In the genomic region with DNA sequence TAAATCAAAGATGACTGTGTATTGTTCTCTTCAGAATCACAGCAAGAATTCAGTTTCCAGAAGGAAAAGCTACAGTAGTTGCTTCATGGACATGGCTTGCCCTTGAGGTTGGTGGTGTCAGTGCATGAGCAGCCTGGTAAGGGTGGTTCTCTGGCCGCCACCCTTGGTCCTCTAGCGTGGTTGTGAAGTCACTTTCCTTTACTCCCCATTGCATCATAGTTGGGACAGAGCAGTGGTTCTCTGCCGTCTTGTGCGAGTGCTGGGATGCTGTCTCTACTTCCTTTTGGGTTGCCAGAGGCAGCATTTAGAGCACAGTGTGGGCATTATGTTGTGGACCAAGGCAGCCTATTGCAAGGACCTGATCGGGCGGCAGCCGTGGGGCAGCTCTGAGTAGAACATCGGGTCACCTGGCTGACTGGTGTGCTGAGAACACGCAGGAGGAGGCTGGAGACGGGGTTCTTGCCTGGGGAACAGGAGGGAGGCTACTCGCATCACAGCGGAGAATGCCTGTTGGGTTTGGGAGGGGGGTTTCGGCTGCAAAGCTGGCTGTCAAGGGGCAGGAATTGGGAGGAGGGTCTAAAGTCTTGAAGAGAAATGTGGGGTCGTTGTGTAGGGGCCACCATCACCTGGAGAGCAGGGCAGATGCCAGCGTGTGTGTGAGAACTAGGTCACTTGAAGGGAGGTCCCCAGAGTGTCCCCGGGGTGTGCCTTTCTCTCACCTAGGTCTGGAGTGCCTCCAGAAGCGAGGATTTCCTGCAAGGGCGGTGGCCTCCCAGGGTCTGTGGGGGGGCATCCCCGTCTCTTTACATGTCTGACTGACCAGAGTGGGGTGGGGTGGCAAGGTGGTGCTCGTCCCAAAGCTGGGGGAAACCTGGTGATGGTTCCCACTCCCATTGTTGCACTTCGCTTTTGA, we compare ENCODE assay signal across 8 cellular contexts. TPM values are rescaled to one million over a fixed set of nuclear protein-coding genes. Genes with fewer than 3 reads are reported as not detected.
A peak's percentile ranks its signal among the peaks of the same experiment; 100 is the strongest.
DNase-seq lines count a peak whose midpoint lies in the region; ATAC-seq, FAIRE-seq and TF ChIP-seq lines count a peak whose summit lies in the region.

No MANE protein-coding gene starts in this region.

- DNase-seq in stimulated activated CD4-positive, alpha-beta T cell treated with anti-CD3 and anti-CD28 coated beads, Interleukin-4, amount 100 ng/mL, for 1 hour = peak; percentile 1
- no peak for DNase-seq in stimulated activated CD4-positive, alpha-beta T cell treated with anti-CD3 and anti-CD28 coated beads, Interleukin-12 subunit alpha, Interleukin-12 subunit beta, amount 100 ng/mL, for 4 hours
- peak; percentile 41 for DNase-seq in adipocyte (ENCODE audit: low read depth)
- peak; percentile 57 for DNase-seq in kidney
- DNase-seq in vagina (ENCODE audit: extremely low spot score in 2 of 2) = no peak
- DNase-seq in H7 = no peak
- no peak for DNase-seq in foreskin melanocyte

- FAIRE-seq in kidney (lab: Jason Lieb, UNC) = no peak

- ATAC-seq in GM21515 (IDR thresholded peaks at IDR 0.05; ENCODE audit: unreplicated experiment) = no peak

- intact Hi-C loops in kidney (cut with DNase I) = no loop called here
- intact Hi-C loops in vagina (cut with DNase I) = loop anchor here (10.0 kb wide), 2 partner anchors 76 to 354 kb away; a partner anchor contains a TSS

- no peak for TF ChIP-seq POLR2A in vagina (IDR thresholded peaks at IDR 0.05)

- H3K4me1 ChIP-seq in adipocyte (ENCODE audit: control insufficient read depth, insufficient read depth, low read length) (peaks cover 75% of the 10 kb centered on the region), kidney (ENCODE audit: control insufficient read depth in 1 of 2, insufficient read depth in 1 of 2, low read depth in 1 of 2, low read length in 2 of 2) (peaks cover 61 to 68% of the 10 kb centered on the region in 2 donors), vagina (peaks cover 100% of the 10 kb centered on the region)

- TF ChIP-seq CTCF in kidney (IDR thresholded peaks at IDR 0.05; ENCODE audit: borderline replicate concordance, extremely low read depth, insufficient read depth) (no peak), vagina (IDR thresholded peaks at IDR 0.05) (no peak)

- H3K9me3 ChIP-seq in adipocyte (ENCODE audit: control insufficient read depth, low read length) = no peaks in the 10 kb centered on the region
- H3K9me3 ChIP-seq in kidney (ENCODE audit: control insufficient read depth in 1 of 2, low read length in 2 of 2) = no peaks in the 10 kb centered on the region
- no peaks in the 10 kb centered on the region for H3K9me3 ChIP-seq in vagina

- H3K36me3 ChIP-seq in adipocyte (ENCODE audit: control insufficient read depth, insufficient read depth, low read length, severe bottlenecking) = peaks cover 14% of the 10 kb centered on the region
- peaks cover 3 to 5% of the 10 kb centered on the region in 2 donors for H3K36me3 ChIP-seq in kidney (ENCODE audit: control insufficient read depth in 1 of 2, insufficient read depth in 2 of 2, low read length in 2 of 2)
- H3K36me3 ChIP-seq in vagina = no peaks in the 10 kb centered on the region
- H3K36me3 ChIP-seq in H7 (replicated peaks; ENCODE audit: control insufficient read depth, insufficient read depth, low read length) = no peaks in the 10 kb centered on the region; the same call in none of the 2 replicates

- H3K27me3 ChIP-seq in adipocyte (replicated peaks; ENCODE audit: control insufficient read depth, insufficient read depth, low read length) (no peaks in the 10 kb centered on the region), vagina (no peaks in the 10 kb centered on the region), H7 (ENCODE audit: control insufficient read depth, insufficient read depth, low read length) (no peaks in the 10 kb centered on the region)

- H3K4me3 ChIP-seq in adipocyte (ENCODE audit: low read length) = peak overlapping the region; percentile 23
- peak overlapping the region in 1 of 2 donors; percentile 3 for H3K4me3 ChIP-seq in kidney (ENCODE audit: low read length in 2 of 2)
- H3K4me3 ChIP-seq in vagina = peak overlapping the region in 1 of 2 donors; percentile 4
- H3K4me3 ChIP-seq in H7 (ENCODE audit: insufficient read depth, low read depth, low read length) = no peak overlapping the region

- peak overlapping the region; percentile 39 for H3K9ac ChIP-seq in adipocyte (ENCODE audit: low read length)
- no peak overlapping the region for H3K9ac ChIP-seq in kidney (ENCODE audit: low read length in 2 of 2)

- H3K27ac ChIP-seq in kidney (ENCODE audit: low read depth in 2 of 2, low read length in 2 of 2) (no peak overlapping the region), vagina (peak overlapping the region; percentile 2)

RNA-seq across cellular contexts. Expression of a gene that starts 6.3 kb away (rescaled TPM):
- 383 TPM for total RNA-seq in kidney
- 398 TPM for polyA plus RNA-seq in kidney (ENCODE audit: insufficient read depth, low read depth, low replicate concordance)
- 295 TPM for total RNA-seq in vagina
- total RNA-seq in H7 (2014; rRNA removed; shearing (Covaris generic)) = 292 and 326 TPM in 2 replicates

RNA-seq across cellular contexts. Expression of a gene that starts 14.3 kb away (rescaled TPM):
- total RNA-seq in kidney (17.4 TPM), vagina (14.7 TPM)
- 17.6 TPM for polyA plus RNA-seq in kidney (ENCODE audit: insufficient read depth, low read depth, low replicate concordance)
- total RNA-seq in H7 (2014; rRNA removed; shearing (Covaris generic)) = 38.9 and 45.7 TPM in 2 replicates

RNA-seq across cellular contexts. Expression of a gene that starts 20.3 kb away (rescaled TPM):
- 37.8 TPM for total RNA-seq in kidney
- 141 TPM for polyA plus RNA-seq in kidney (ENCODE audit: insufficient read depth, low read depth, low replicate concordance)
- 73.7 TPM for total RNA-seq in vagina
- total RNA-seq in H7 (2014; rRNA removed; shearing (Covaris generic)) = 109 and 172 TPM in 2 replicates

RNA-seq across cellular contexts. Expression of a gene that starts 51.2 kb away (rescaled TPM):
- total RNA-seq in kidney (221 TPM), vagina (299 TPM)
- polyA plus RNA-seq in kidney (ENCODE audit: insufficient read depth, low read depth, low replicate concordance) = 410 TPM
- total RNA-seq in H7 (2014; rRNA removed; shearing (Covaris generic)) = 216 and 224 TPM in 2 replicates

Comparison
In these comparisons a context has a peak if more than half of its experiments do, and no peak if none do; other contexts are left out.
1. DNase-seq: peak in stimulated activated CD4-positive, alpha-beta T cell treated with anti-CD3 and anti-CD28 coated beads, Interleukin-4, amount 100 ng/mL, for 1 hour (single experiment), adipocyte (single experiment) and kidney (single experiment); none in stimulated activated CD4-positive, alpha-beta T cell treated with anti-CD3 and anti-CD28 coated beads, Interleukin-12 subunit alpha, Interleukin-12 subunit beta, amount 100 ng/mL, for 4 hours (single experiment), vagina (0 of 2), H7 (single experiment) and foreskin melanocyte (single experiment).